17 cellular contexts compared by ENCODE assay signal in the genomic region with DNA sequence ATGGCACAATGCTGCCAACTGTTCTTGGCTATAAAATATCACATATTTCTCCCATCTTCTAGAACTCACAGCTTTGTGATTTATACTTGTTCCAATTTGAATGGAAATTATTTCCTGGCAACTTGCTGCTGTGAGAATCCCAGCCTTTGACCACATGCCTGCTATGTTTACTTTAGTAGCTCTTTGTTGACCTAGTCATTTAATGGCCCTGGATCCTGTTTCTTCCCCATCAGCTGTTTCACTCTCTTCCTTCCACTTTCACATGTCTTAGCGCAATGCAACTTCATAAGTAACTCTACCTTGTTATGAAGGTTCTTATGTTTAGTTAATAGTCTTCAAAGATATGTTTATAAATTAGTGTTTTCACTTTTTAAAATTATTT.
DNase-seq lines count a peak whose midpoint lies in the region; ATAC-seq and TF ChIP-seq lines count a peak whose summit lies in the region.
"Had no signal": no experiment of that assay in that cellular context is flagged by ENCODE, and none has a peak within 500 bp of the region (broad histone marks: within the 10 kb centered on the region; RNA-seq: fewer than 3 reads in every experiment).

No MANE protein-coding gene starts in this region.

- no peak overlapping the region for H2BK120ac ChIP-seq in mesenchymal stem cell (ENCODE audit: low read depth, low read length)

- H4K20me1 ChIP-seq in GM23338 (replicated peaks; ENCODE audit: insufficient read depth), result no peaks in the 10 kb centered on the region

- H3K4me3 ChIP-seq in GM23338 (no peak overlapping the region), SJCRH30 (no peak overlapping the region), mesenchymal stem cell (ENCODE audit: insufficient read depth in 1 of 2, low read depth in 1 of 2, low read length in 2 of 2) (no peak overlapping the region), left ventricle myocardium inferior (no peak overlapping the region)
- H3K4me3 ChIP-seq: coronary artery, esophagus squamous epithelium, SJSA1, testis had no signal

- no peak overlapping the region for H3K18ac ChIP-seq in mesenchymal stem cell (ENCODE audit: low read depth in 1 of 2, low read length in 2 of 2)

- no peak overlapping the region for H2AFZ ChIP-seq in GM23338
- H2AFZ ChIP-seq in mesenchymal stem cell (ENCODE audit: low read depth, low read length), result no peak overlapping the region

- no peak overlapping the region for H3K14ac ChIP-seq in mesenchymal stem cell (ENCODE audit: low read length in 2 of 2)

- TF ChIP-seq CTCF in GM23338 (conservative IDR thresholded peaks at IDR 0.05; ENCODE audit: low read depth in 2 of 2), result no peak
- TF ChIP-seq CTCF in left ventricle myocardium inferior (IDR thresholded peaks at IDR 0.05; ENCODE audit: borderline replicate concordance), result no peak

- no peaks in the 10 kb centered on the region for H3K79me1 ChIP-seq in mesenchymal stem cell (replicated peaks; ENCODE audit: low read length, poor library complexity, severe bottlenecking)

- no peak overlapping the region for H3K27ac ChIP-seq in GM23338 (ENCODE audit: low read depth)
- peak overlapping the region; percentile 51 for H3K27ac ChIP-seq in SJCRH30
- no peak overlapping the region for H3K27ac ChIP-seq in mesenchymal stem cell (ENCODE audit: low read length, poor library complexity, severe bottlenecking)
- no peak overlapping the region for H3K27ac ChIP-seq in left ventricle myocardium inferior (replicated peaks)
- H3K27ac ChIP-seq: coronary artery, esophagus squamous epithelium, SJSA1, testis had no signal

- intact Hi-C loops in left ventricle myocardium inferior (cut with micrococcal nuclease), result no loop called here

- H3K9ac ChIP-seq in mesenchymal stem cell (ENCODE audit: low read length), result no peak overlapping the region

- H3K4ac ChIP-seq in mesenchymal stem cell (ENCODE audit: low read depth in 1 of 2, low read length in 2 of 2), result no peak overlapping the region

- no peaks in the 10 kb centered on the region for H3K27me3 ChIP-seq in GM23338 (ENCODE audit: insufficient read depth)
- H3K27me3 ChIP-seq in SJCRH30, result no peaks in the 10 kb centered on the region
- no peaks in the 10 kb centered on the region for H3K27me3 ChIP-seq in mesenchymal stem cell (ENCODE audit: control insufficient read depth in 1 of 2, insufficient read depth in 1 of 2, low read length in 2 of 2)
- no peaks in the 10 kb centered on the region for H3K27me3 ChIP-seq in left ventricle myocardium inferior (ENCODE audit: low read depth)
- H3K27me3 ChIP-seq: esophagus squamous epithelium, SJSA1, testis had no signal

- no peaks in the 10 kb centered on the region for H3F3A ChIP-seq in GM23338 (replicated peaks; ENCODE audit: low read depth)

- peak; percentile 79 for ATAC-seq in GM23338
- no peak for ATAC-seq in GM21381 (IDR thresholded peaks at IDR 0.05; ENCODE audit: unreplicated experiment)
- ATAC-seq in HG03095 (IDR thresholded peaks at IDR 0.05; ENCODE audit: unreplicated experiment), result no peak
- ATAC-seq: naive thymus-derived CD4-positive, alpha-beta T cell had no signal

- no peaks in the 10 kb centered on the region for H3K9me2 ChIP-seq in GM23338 (ENCODE audit: insufficient read depth)

- H3K79me2 ChIP-seq in GM23338 (replicated peaks; ENCODE audit: insufficient read depth), result no peaks in the 10 kb centered on the region

- no peak overlapping the region for H4K91ac ChIP-seq in mesenchymal stem cell (ENCODE audit: low read length)

- DNase-seq in GM23338 (ENCODE audit: low spot score), result peak; percentile 56
- peak; percentile 36 for DNase-seq in NCI-H1417 treated with DMSO at 0.1 percent for 48 hours (lab: John Stamatoyannopoulos, UW)
- DNase-seq in SJCRH30, result peak; percentile 35 to 64
- DNase-seq in mesenchymal stem cell, result peak; percentile 82
- DNase-seq in left ventricle myocardium inferior, result no peak
- DNase-seq in stimulated activated CD4-positive, alpha-beta T cell treated with anti-CD3 and anti-CD28 coated beads, Interleukin-4, amount 100 ng/mL, for 24 hours, result no peak
- DNase-seq: activated CD8-positive, alpha-beta memory T cell treated with anti-CD3 and anti-CD28 coated beads for 24 hours; activated effector memory CD4-positive, alpha-beta T cell treated with anti-CD3 and anti-CD28 coated beads, Interleukin-2, amount 50 U/mL, for 16 hours; aorta; DMS79 treated with DMSO at 0.1 percent for 48 hours; esophagus squamous epithelium; naive thymus-derived CD4-positive, alpha-beta T cell; testis had no signal

- H3K9me3 Mint-ChIP-seq in GM23338, result no peaks in the 10 kb centered on the region

- peak overlapping the region; percentile 43; the same call in 2 of the 3 replicates for H3K4me3 Mint-ChIP-seq in GM23338
- H3K4me3 Mint-ChIP-seq: naive thymus-derived CD4-positive, alpha-beta T cell had no signal

- H3K4me1 Mint-ChIP-seq in GM23338, result peaks cover 45% of the 10 kb centered on the region

- H3K36me3 ChIP-seq in GM23338 (ENCODE audit: insufficient read depth) (no peaks in the 10 kb centered on the region), SJCRH30 (no peaks in the 10 kb centered on the region), mesenchymal stem cell (ENCODE audit: control insufficient read depth in 1 of 2, insufficient read depth in 2 of 2, low read depth in 1 of 2, low read length in 2 of 2) (no peaks in the 10 kb centered on the region), left ventricle myocardium inferior (no peaks in the 10 kb centered on the region)
- H3K36me3 ChIP-seq: esophagus squamous epithelium, SJSA1 had no signal

- H3K27me3 Mint-ChIP-seq in GM23338 (ENCODE audit: insufficient read depth, low read depth, poor library complexity), result no peaks in the 10 kb centered on the region
- H3K27me3 Mint-ChIP-seq: naive thymus-derived CD4-positive, alpha-beta T cell had no signal

- no peak overlapping the region for H4K8ac ChIP-seq in mesenchymal stem cell (ENCODE audit: low read length)

- H2BK12ac ChIP-seq in mesenchymal stem cell (ENCODE audit: low read length in 2 of 2), result no peak overlapping the region

- peak overlapping the region; percentile 40 for H3K4me2 ChIP-seq in GM23338
- no peak overlapping the region for H3K4me2 ChIP-seq in mesenchymal stem cell (ENCODE audit: low read length, poor library complexity, severe bottlenecking)

- H2AK5ac ChIP-seq in mesenchymal stem cell (ENCODE audit: low read length, severe bottlenecking), result no peak overlapping the region

- H3K4me1 ChIP-seq in GM23338 (ENCODE audit: insufficient read depth) (peaks cover 29% of the 10 kb centered on the region), SJCRH30 (peaks cover 10% of the 10 kb centered on the region), mesenchymal stem cell (ENCODE audit: control insufficient read depth, insufficient read depth, low read depth, low read length) (peaks cover 2% of the 10 kb centered on the region), left ventricle myocardium inferior (no peaks in the 10 kb centered on the region)
- H3K4me1 ChIP-seq: esophagus squamous epithelium, SJSA1, testis had no signal

- no CpG with 5 or more reads among the region's 1 CpG for WGBS in mesenchymal stem cell

- no peak overlapping the region for H3K23ac ChIP-seq in mesenchymal stem cell (ENCODE audit: low read length in 2 of 2)

- no peak overlapping the region for H2BK15ac ChIP-seq in mesenchymal stem cell (ENCODE audit: low read depth, poor library complexity, severe bottlenecking)

- H3K9me3 ChIP-seq in SJCRH30 (replicated peaks) (no peaks in the 10 kb centered on the region), mesenchymal stem cell (ENCODE audit: control insufficient read depth, low read length) (peaks cover 4% of the 10 kb centered on the region), left ventricle myocardium inferior (replicated peaks) (no peaks in the 10 kb centered on the region)
- H3K9me3 ChIP-seq: esophagus squamous epithelium, SJSA1, testis had no signal

- H3K27ac Mint-ChIP-seq in GM23338, result 0 out of 2 replicates have a peak overlapping the region, but pooled peaks have one; percentile 23
- H3K27ac Mint-ChIP-seq: naive thymus-derived CD4-positive, alpha-beta T cell had no signal

- H3K36me3 Mint-ChIP-seq in GM23338 (ENCODE audit: low read depth), result no peaks in the 10 kb centered on the region
- H3K36me3 Mint-ChIP-seq: naive thymus-derived CD4-positive, alpha-beta T cell had no signal

- H2BK5ac ChIP-seq in mesenchymal stem cell (ENCODE audit: low read depth, low read length, poor library complexity, severe bottlenecking), result no peak overlapping the region

TF ChIP-seq in GM23338, 12 proteins besides CTCF, POLR2A, EP300 and RAD21:
- TF ChIP-seq EZH2 (IDR thresholded peaks at IDR 0.05; ENCODE audit: low read depth, unreplicated experiment) (no peak), STAT1 (IDR thresholded peaks at IDR 0.05; ENCODE audit: unreplicated experiment) (no peak), ZNF114 (CRISPR knock-in tag; IDR thresholded peaks at IDR 0.05) (no peak), NANOG (IDR thresholded peaks at IDR 0.05; ENCODE audit: borderline replicate concordance) (peak; percentile 70)
- TF ChIP-seq, protein P1, sequence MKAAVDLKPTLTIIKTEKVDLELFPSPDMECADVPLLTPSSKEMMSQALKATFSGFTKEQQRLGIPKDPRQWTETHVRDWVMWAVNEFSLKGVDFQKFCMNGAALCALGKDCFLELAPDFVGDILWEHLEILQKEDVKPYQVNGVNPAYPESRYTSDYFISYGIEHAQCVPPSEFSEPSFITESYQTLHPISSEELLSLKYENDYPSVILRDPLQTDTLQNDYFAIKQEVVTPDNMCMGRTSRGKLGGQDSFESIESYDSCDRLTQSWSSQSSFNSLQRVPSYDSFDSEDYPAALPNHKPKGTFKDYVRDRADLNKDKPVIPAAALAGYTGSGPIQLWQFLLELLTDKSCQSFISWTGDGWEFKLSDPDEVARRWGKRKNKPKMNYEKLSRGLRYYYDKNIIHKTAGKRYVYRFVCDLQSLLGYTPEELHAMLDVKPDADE (IDR thresholded peaks at IDR 0.05), result no peak
TF ChIP-seq in GM23338: peak in this region for 1.

Comparison
In these comparisons a context has a peak if more than half of its experiments do, and no peak if none do; other contexts are left out.
1. DNase-seq: peak in GM23338 (single experiment), NCI-H1417 treated with DMSO at 0.1 percent for 48 hours (single experiment), SJCRH30 (2 of 2) and mesenchymal stem cell (single experiment); none in left ventricle myocardium inferior (single experiment) and stimulated activated CD4-positive, alpha-beta T cell treated with anti-CD3 and anti-CD28 coated beads, Interleukin-4, amount 100 ng/mL, for 24 hours (single experiment).